In genomic region chr11:102807921-102808320, GRCh38 we compare ENCODE assay signal across 9 cellular contexts. TPM values are rescaled to one million over a fixed set of nuclear protein-coding genes. Genes with fewer than 3 reads are reported as not detected.
DNase-seq lines count a peak whose midpoint lies in the region; ATAC-seq and TF ChIP-seq lines count a peak whose summit lies in the region.
"Had no signal": no experiment of that assay in that cellular context is flagged by ENCODE, and none has a peak within 500 bp of the region (broad histone marks: within the 10 kb centered on the region; RNA-seq: fewer than 3 reads in every experiment).

No MANE protein-coding gene starts in this region.

- CTCF ChIA-PET in WTC11 (lab: Charles Lee), result interaction anchor here (0.6 to 2.0 kb wide), 22 partner anchors 11 to 723 kb away, joined by 3 to 11 read pairs (median 4); partner anchors contain the start of genes DYNC2H1, MMP10 and MMP3

- POLR2A ChIA-PET in WTC11 (lab: Charles Lee), result no interaction called here

- no peak overlapping the region for H3K4me3 ChIP-seq in GM12875 (ENCODE audit: low read depth, low read length)

- peaks cover 25% of the 10 kb centered on the region for H3K4me1 Mint-ChIP-seq in WTC11
- H3K4me1 Mint-ChIP-seq in nephron progenitor cell, result no peaks in the 10 kb centered on the region
- H3K4me1 Mint-ChIP-seq in activated T-helper 17 cell treated with anti-CD3 and anti-CD28 coated beads, Interleukin-2, amount 50 U/mL, for 72 hours, result no peaks in the 10 kb centered on the region

- no peaks in the 10 kb centered on the region for H3K36me3 Mint-ChIP-seq in WTC11
- no peaks in the 10 kb centered on the region for H3K36me3 Mint-ChIP-seq in nephron progenitor cell (ENCODE audit: low read depth)
- H3K36me3 Mint-ChIP-seq in activated T-helper 17 cell treated with anti-CD3 and anti-CD28 coated beads, Interleukin-2, amount 50 U/mL, for 72 hours (ENCODE audit: low read depth), result no peaks in the 10 kb centered on the region

- ATAC-seq in HG02938 (IDR thresholded peaks at IDR 0.05; ENCODE audit: unreplicated experiment) (peak; percentile 45), WTC11 (peak; percentile 99), GM21390 (IDR thresholded peaks at IDR 0.05; ENCODE audit: unreplicated experiment) (no peak)
- no peak for ATAC-seq in activated T-helper 17 cell treated with anti-CD3 and anti-CD28 coated beads, Interleukin-2, amount 50 U/mL, for 72 hours (replicated peaks)

- DNase-seq in WTC11 (ENCODE audit: low spot score), result peak; percentile 87
- DNase-seq in nephron progenitor cell, result peak; percentile 41
- no peak for DNase-seq in LoVo (ENCODE audit: low spot score)
- DNase-seq in AG08395 (ENCODE audit: low spot score), result no peak
- DNase-seq: NCI-H510A had no signal

- H3K9me3 Mint-ChIP-seq in WTC11 (no peaks in the 10 kb centered on the region), nephron progenitor cell (peaks cover 11% of the 10 kb centered on the region)
- no peaks in the 10 kb centered on the region for H3K9me3 Mint-ChIP-seq in activated T-helper 17 cell treated with anti-CD3 and anti-CD28 coated beads, Interleukin-2, amount 50 U/mL, for 72 hours

- H3K27ac Mint-ChIP-seq in WTC11 (peak overlapping the region; percentile 80), nephron progenitor cell (no peak overlapping the region)
- no peak overlapping the region for H3K27ac Mint-ChIP-seq in activated T-helper 17 cell treated with anti-CD3 and anti-CD28 coated beads, Interleukin-2, amount 50 U/mL, for 72 hours

- H3K4me3 Mint-ChIP-seq in WTC11 (peak overlapping the region; percentile 68), nephron progenitor cell (no peak overlapping the region)
- H3K4me3 Mint-ChIP-seq in activated T-helper 17 cell treated with anti-CD3 and anti-CD28 coated beads, Interleukin-2, amount 50 U/mL, for 72 hours, result no peak overlapping the region

- TF ChIP-seq CTCF in GM12875 (IDR thresholded peaks at IDR 0.05; ENCODE audit: borderline replicate concordance, insufficient read depth, low read depth, low read length), result peak; percentile 58
- TF ChIP-seq CTCF in WTC11 (IDR thresholded peaks at IDR 0.05), result peak; percentile 58
- TF ChIP-seq CTCF in nephron progenitor cell (IDR thresholded peaks at IDR 0.05), result peak; percentile 34

- H3K27me3 Mint-ChIP-seq in WTC11 (ENCODE audit: low read depth), result no peaks in the 10 kb centered on the region
- H3K27me3 Mint-ChIP-seq in nephron progenitor cell (ENCODE audit: low read depth, poor library complexity), result peaks cover 3% of the 10 kb centered on the region
- H3K27me3 Mint-ChIP-seq in activated T-helper 17 cell treated with anti-CD3 and anti-CD28 coated beads, Interleukin-2, amount 50 U/mL, for 72 hours, result peaks cover 17% of the 10 kb centered on the region

TF ChIP-seq in WTC11, 78 proteins besides CTCF, POLR2A, EP300 and RAD21 (continues in another document):
- TF ChIP-seq, protein P1, sequence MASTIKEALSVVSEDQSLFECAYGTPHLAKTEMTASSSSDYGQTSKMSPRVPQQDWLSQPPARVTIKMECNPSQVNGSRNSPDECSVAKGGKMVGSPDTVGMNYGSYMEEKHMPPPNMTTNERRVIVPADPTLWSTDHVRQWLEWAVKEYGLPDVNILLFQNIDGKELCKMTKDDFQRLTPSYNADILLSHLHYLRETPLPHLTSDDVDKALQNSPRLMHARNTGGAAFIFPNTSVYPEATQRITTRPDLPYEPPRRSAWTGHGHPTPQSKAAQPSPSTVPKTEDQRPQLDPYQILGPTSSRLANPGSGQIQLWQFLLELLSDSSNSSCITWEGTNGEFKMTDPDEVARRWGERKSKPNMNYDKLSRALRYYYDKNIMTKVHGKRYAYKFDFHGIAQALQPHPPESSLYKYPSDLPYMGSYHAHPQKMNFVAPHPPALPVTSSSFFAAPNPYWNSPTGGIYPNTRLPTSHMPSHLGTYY (CRISPR knock-in tag; IDR thresholded peaks at IDR 0.05), result no peak
- TF ChIP-seq, protein P2, sequence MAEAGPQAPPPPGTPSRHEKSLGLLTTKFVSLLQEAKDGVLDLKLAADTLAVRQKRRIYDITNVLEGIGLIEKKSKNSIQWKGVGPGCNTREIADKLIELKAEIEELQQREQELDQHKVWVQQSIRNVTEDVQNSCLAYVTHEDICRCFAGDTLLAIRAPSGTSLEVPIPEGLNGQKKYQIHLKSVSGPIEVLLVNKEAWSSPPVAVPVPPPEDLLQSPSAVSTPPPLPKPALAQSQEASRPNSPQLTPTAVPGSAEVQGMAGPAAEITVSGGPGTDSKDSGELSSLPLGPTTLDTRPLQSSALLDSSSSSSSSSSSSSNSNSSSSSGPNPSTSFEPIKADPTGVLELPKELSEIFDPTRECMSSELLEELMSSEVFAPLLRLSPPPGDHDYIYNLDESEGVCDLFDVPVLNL (CRISPR knock-in tag; IDR thresholded peaks at IDR 0.05; ENCODE audit: borderline replicate concordance, low read depth), result no peak
- no peak for TF ChIP-seq ELF4 (CRISPR knock-in tag; IDR thresholded peaks at IDR 0.05; ENCODE audit: low read depth)
- TF ChIP-seq, protein P3, sequence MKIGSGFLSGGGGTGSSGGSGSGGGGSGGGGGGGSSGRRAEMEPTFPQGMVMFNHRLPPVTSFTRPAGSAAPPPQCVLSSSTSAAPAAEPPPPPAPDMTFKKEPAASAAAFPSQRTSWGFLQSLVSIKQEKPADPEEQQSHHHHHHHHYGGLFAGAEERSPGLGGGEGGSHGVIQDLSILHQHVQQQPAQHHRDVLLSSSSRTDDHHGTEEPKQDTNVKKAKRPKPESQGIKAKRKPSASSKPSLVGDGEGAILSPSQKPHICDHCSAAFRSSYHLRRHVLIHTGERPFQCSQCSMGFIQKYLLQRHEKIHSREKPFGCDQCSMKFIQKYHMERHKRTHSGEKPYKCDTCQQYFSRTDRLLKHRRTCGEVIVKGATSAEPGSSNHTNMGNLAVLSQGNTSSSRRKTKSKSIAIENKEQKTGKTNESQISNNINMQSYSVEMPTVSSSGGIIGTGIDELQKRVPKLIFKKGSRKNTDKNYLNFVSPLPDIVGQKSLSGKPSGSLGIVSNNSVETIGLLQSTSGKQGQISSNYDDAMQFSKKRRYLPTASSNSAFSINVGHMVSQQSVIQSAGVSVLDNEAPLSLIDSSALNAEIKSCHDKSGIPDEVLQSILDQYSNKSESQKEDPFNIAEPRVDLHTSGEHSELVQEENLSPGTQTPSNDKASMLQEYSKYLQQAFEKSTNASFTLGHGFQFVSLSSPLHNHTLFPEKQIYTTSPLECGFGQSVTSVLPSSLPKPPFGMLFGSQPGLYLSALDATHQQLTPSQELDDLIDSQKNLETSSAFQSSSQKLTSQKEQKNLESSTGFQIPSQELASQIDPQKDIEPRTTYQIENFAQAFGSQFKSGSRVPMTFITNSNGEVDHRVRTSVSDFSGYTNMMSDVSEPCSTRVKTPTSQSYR (CRISPR knock-in tag; IDR thresholded peaks at IDR 0.05), result no peak
- TF ChIP-seq ZNF317 (CRISPR knock-in tag; IDR thresholded peaks at IDR 0.05; ENCODE audit: borderline replicate concordance, low read depth), result peak; percentile 62; the same call in 1 of the 2 replicates
- 0 out of 2 replicates have a peak, but pooled peaks have one; percentile 64 for TF ChIP-seq ZBTB21 (CRISPR knock-in tag; IDR thresholded peaks at IDR 0.05; ENCODE audit: borderline replicate concordance)
- TF ChIP-seq ETV6 (CRISPR knock-in tag; IDR thresholded peaks at IDR 0.05), result peak; percentile 43; the same call in 1 of the 2 replicates
- no peak for TF ChIP-seq MLX (CRISPR knock-in tag; IDR thresholded peaks at IDR 0.05)
- TF ChIP-seq TP53 (CRISPR knock-in tag; IDR thresholded peaks at IDR 0.05), result no peak
- TF ChIP-seq ATF6 (CRISPR knock-in tag; IDR thresholded peaks at IDR 0.05), result no peak
- TF ChIP-seq, protein P4, sequence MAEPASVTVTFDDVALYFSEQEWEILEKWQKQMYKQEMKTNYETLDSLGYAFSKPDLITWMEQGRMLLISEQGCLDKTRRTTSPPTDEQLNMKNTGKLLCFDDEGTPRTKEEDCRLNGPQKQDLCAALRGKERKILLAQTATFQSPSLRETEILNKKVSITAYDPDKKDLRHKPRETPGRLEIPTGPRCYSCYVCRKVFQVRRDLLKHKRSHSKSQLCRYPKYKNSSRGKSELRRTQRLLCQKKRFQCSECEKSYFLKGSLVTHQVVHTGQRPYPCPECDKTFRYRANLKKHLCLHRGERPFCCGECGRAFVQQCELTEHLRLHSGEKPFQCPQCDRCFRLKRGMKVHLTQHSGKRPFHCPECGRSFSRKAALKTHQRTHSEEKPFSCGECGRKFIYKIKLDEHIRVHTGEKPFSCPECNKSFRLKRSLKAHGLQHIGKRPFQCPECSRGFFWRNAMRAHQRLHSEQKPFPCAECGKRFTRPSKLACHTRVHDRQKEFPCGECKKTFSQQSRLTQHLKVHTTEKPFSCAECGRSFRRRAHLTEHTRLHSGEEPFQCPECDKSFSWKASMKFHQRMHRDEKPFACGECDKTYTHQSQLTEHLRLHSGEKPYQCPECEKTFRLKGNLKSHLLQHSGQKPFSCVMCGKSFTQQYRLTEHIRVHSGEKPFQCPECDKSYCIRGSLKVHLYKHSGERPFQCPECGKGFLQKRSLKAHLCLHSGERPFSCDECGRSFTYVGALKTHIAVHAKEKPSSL (CRISPR knock-in tag; conservative IDR thresholded peaks at IDR 0.05), result no peak

RNA-seq across cellular contexts. Expression of gene MMP1, which starts 10.0 kb away (rescaled TPM):
- 0.11 TPM in 1 of 3 replicates, not detected in the others for total RNA-seq in WTC11 (2021)
- total RNA-seq in activated T-helper 17 cell treated with anti-CD3 and anti-CD28 coated beads, Interleukin-2, amount 50 U/mL, for 72 hours, result not detected

RNA-seq across cellular contexts. Expression of gene MMP10, which starts 27.5 kb away (rescaled TPM):
- total RNA-seq in WTC11 (2021), result not detected in 3 replicates
- not detected for total RNA-seq in activated T-helper 17 cell treated with anti-CD3 and anti-CD28 coated beads, Interleukin-2, amount 50 U/mL, for 72 hours

RNA-seq across cellular contexts. Expression of gene MMP3, which starts 35.5 kb away (rescaled TPM):
- total RNA-seq in WTC11 (2021), result not detected in 3 replicates
- not detected for total RNA-seq in activated T-helper 17 cell treated with anti-CD3 and anti-CD28 coated beads, Interleukin-2, amount 50 U/mL, for 72 hours

Comparison
In these comparisons a context has a peak if more than half of its experiments do, and no peak if none do; other contexts are left out.
1. ATAC-seq: peak in HG02938 (single experiment) and WTC11 (single experiment); none in GM21390 (single experiment) and activated T-helper 17 cell treated with anti-CD3 and anti-CD28 coated beads, Interleukin-2, amount 50 U/mL, for 72 hours (single experiment).
2. DNase-seq: peak in WTC11 (single experiment) and nephron progenitor cell (single experiment); none in LoVo (single experiment) and AG08395 (single experiment).
3. Peak in every context shown above with its lines, with median percentiles within 50 percentile points of each other: CTCF ChIP-seq.